1 cellular context compared by ENCODE assay signal in the genomic region with DNA sequence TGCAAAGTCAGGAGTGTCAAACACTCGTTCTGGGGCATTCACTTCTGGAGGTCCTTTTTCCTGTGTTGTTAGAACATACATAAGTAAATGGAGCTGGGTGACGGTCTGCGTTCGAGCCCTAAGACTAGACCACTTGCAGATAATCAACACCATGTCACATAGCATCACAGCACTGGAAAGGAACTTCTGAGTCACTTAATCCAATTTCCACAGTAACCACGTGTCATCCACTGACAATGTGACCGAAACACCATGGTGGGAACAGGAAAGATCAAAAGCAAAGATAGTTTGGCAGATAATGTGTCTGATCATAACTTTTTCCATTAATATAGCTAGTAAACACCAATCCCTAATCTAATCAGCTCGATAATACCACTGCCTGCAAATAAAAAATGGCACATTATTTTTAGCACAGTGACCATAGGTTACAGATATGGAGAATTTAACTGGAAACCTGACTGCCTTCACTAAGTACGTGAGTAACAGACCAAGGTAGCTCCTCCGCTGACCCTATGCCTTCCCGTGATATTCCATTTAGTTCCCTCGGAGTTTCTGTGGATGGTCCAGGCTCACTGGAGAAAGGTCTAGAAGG.
TF ChIP-seq lines count a peak whose summit lies in the region.

No MANE protein-coding gene starts in this region.

TF ChIP-seq in K562, 482 proteins besides CTCF, POLR2A, EP300 and RAD21 (continued from another document and continues in another):
- TF ChIP-seq, protein P1, sequence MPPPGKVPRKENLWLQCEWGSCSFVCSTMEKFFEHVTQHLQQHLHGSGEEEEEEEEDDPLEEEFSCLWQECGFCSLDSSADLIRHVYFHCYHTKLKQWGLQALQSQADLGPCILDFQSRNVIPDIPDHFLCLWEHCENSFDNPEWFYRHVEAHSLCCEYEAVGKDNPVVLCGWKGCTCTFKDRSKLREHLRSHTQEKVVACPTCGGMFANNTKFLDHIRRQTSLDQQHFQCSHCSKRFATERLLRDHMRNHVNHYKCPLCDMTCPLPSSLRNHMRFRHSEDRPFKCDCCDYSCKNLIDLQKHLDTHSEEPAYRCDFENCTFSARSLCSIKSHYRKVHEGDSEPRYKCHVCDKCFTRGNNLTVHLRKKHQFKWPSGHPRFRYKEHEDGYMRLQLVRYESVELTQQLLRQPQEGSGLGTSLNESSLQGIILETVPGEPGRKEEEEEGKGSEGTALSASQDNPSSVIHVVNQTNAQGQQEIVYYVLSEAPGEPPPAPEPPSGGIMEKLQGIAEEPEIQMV (tag; conservative IDR thresholded peaks at IDR 0.05; ENCODE audit: low read depth) = no peak
- TF ChIP-seq ZNF431 (CRISPR knock-in tag; IDR thresholded peaks at IDR 0.05) = no peak
- TF ChIP-seq, protein P2, sequence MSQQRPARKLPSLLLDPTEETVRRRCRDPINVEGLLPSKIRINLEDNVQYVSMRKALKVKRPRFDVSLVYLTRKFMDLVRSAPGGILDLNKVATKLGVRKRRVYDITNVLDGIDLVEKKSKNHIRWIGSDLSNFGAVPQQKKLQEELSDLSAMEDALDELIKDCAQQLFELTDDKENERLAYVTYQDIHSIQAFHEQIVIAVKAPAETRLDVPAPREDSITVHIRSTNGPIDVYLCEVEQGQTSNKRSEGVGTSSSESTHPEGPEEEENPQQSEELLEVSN (IDR thresholded peaks at IDR 0.05; ENCODE audit: borderline replicate concordance in 1 of 2, extremely low read depth in 1 of 2, insufficient read depth in 1 of 2, insufficient read length in 1 of 2, low read depth in 1 of 2, low read length in 1 of 2, poor library complexity in 1 of 2, severe bottlenecking in 1 of 2) = no peak
- no peak for TF ChIP-seq DIDO1 (tag; IDR thresholded peaks at IDR 0.05; ENCODE audit: low read depth)
- TF ChIP-seq EWSR1 (IDR thresholded peaks at IDR 0.05; ENCODE audit: borderline replicate concordance, low read depth, partially characterized antibody) = no peak
- no peak for TF ChIP-seq RNF2 (IDR thresholded peaks at IDR 0.05)
- TF ChIP-seq CBFA2T3 (IDR thresholded peaks at IDR 0.05) = 0 out of 2 replicates have a peak, but pooled peaks have one; percentile 9
- TF ChIP-seq ZSCAN29 (IDR thresholded peaks at IDR 0.05) = no peak
- TF ChIP-seq, protein P3, sequence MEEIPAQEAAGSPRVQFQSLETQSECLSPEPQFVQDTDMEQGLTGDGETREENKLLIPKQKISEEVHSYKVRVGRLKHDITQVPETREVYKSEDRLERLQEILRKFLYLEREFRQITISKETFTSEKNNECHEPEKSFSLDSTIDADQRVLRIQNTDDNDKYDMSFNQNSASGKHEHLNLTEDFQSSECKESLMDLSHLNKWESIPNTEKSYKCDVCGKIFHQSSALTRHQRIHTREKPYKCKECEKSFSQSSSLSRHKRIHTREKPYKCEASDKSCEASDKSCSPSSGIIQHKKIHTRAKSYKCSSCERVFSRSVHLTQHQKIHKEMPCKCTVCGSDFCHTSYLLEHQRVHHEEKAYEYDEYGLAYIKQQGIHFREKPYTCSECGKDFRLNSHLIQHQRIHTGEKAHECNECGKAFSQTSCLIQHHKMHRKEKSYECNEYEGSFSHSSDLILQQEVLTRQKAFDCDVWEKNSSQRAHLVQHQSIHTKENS (CRISPR knock-in tag; IDR thresholded peaks at IDR 0.05) = no peak
- TF ChIP-seq KDM1A (IDR thresholded peaks at IDR 0.05) = no peak
- no peak for TF ChIP-seq TEAD1 (CRISPR knock-in tag; IDR thresholded peaks at IDR 0.05)
- no peak for TF ChIP-seq CBX2 (IDR thresholded peaks at IDR 0.05; ENCODE audit: insufficient read depth, low read length, poor library complexity, severe bottlenecking)
- no peak for TF ChIP-seq TOE1 (IDR thresholded peaks at IDR 0.05; ENCODE audit: borderline replicate concordance)
- no peak for TF ChIP-seq TOE1 (CRISPR knock-in tag; IDR thresholded peaks at IDR 0.05; ENCODE audit: borderline replicate concordance, low read depth)
- no peak for TF ChIP-seq RB1 (IDR thresholded peaks at IDR 0.05; ENCODE audit: low read depth)
- TF ChIP-seq PRMT5 (CRISPR knock-in tag; IDR thresholded peaks at IDR 0.05) = no peak
- no peak for TF ChIP-seq SUPT5H (IDR thresholded peaks at IDR 0.05)
- TF ChIP-seq, protein P4, sequence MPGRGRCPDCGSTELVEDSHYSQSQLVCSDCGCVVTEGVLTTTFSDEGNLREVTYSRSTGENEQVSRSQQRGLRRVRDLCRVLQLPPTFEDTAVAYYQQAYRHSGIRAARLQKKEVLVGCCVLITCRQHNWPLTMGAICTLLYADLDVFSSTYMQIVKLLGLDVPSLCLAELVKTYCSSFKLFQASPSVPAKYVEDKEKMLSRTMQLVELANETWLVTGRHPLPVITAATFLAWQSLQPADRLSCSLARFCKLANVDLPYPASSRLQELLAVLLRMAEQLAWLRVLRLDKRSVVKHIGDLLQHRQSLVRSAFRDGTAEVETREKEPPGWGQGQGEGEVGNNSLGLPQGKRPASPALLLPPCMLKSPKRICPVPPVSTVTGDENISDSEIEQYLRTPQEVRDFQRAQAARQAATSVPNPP (IDR thresholded peaks at IDR 0.05; ENCODE audit: borderline replicate concordance, insufficient read depth, insufficient read length) = no peak
- no peak for TF ChIP-seq ZNF253 (CRISPR knock-in tag; conservative IDR thresholded peaks at IDR 0.05)
- no peak for TF ChIP-seq NR1H2 (CRISPR knock-in tag; IDR thresholded peaks at IDR 0.05)
- TF ChIP-seq SMAD1 (IDR thresholded peaks at IDR 0.05; ENCODE audit: low read depth, low read length, partially characterized antibody) = no peak
- TF ChIP-seq, protein P5, sequence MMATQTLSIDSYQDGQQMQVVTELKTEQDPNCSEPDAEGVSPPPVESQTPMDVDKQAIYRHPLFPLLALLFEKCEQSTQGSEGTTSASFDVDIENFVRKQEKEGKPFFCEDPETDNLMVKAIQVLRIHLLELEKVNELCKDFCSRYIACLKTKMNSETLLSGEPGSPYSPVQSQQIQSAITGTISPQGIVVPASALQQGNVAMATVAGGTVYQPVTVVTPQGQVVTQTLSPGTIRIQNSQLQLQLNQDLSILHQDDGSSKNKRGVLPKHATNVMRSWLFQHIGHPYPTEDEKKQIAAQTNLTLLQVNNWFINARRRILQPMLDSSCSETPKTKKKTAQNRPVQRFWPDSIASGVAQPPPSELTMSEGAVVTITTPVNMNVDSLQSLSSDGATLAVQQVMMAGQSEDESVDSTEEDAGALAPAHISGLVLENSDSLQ (IDR thresholded peaks at IDR 0.05) = no peak; the same call in 1 of the 2 replicates
- TF ChIP-seq, protein P6, sequence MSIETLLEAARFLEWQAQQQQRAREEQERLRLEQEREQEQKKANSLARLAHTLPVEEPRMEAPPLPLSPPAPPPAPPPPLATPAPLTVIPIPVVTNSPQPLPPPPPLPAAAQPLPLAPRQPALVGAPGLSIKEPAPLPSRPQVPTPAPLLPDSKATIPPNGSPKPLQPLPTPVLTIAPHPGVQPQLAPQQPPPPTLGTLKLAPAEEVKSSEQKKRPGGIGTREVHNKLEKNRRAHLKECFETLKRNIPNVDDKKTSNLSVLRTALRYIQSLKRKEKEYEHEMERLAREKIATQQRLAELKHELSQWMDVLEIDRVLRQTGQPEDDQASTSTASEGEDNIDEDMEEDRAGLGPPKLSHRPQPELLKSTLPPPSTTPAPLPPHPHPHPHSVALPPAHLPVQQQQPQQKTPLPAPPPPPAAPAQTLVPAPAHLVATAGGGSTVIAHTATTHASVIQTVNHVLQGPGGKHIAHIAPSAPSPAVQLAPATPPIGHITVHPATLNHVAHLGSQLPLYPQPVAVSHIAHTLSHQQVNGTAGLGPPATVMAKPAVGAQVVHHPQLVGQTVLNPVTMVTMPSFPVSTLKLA (conservative IDR thresholded peaks at IDR 0.05) = peak in 1 of 2 experiments; percentile 57; a peak in 2 of 4 replicates
- no peak for TF ChIP-seq BRF1 (IDR thresholded peaks at IDR 0.05; ENCODE audit: borderline replicate concordance, extremely low read depth, insufficient read length)
- no peak for TF ChIP-seq SRSF3 (IDR thresholded peaks at IDR 0.05; ENCODE audit: insufficient read depth, low read length)
- TF ChIP-seq, protein P7, sequence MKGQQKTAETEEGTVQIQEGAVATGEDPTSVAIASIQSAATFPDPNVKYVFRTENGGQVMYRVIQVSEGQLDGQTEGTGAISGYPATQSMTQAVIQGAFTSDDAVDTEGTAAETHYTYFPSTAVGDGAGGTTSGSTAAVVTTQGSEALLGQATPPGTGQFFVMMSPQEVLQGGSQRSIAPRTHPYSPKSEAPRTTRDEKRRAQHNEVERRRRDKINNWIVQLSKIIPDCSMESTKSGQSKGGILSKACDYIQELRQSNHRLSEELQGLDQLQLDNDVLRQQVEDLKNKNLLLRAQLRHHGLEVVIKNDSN (CRISPR knock-in tag; IDR thresholded peaks at IDR 0.05) = peak; percentile 67
- TF ChIP-seq NCOA1 (IDR thresholded peaks at IDR 0.05; ENCODE audit: low read depth) = no peak
- TF ChIP-seq RCOR1 (IDR thresholded peaks at IDR 0.05; ENCODE audit: borderline replicate concordance in 1 of 2, low read depth in 2 of 2, low read length in 2 of 2) = no peak
- TF ChIP-seq FOXJ2 (tag; IDR thresholded peaks at IDR 0.05) = peak; percentile 86
- TF ChIP-seq, protein P8, sequence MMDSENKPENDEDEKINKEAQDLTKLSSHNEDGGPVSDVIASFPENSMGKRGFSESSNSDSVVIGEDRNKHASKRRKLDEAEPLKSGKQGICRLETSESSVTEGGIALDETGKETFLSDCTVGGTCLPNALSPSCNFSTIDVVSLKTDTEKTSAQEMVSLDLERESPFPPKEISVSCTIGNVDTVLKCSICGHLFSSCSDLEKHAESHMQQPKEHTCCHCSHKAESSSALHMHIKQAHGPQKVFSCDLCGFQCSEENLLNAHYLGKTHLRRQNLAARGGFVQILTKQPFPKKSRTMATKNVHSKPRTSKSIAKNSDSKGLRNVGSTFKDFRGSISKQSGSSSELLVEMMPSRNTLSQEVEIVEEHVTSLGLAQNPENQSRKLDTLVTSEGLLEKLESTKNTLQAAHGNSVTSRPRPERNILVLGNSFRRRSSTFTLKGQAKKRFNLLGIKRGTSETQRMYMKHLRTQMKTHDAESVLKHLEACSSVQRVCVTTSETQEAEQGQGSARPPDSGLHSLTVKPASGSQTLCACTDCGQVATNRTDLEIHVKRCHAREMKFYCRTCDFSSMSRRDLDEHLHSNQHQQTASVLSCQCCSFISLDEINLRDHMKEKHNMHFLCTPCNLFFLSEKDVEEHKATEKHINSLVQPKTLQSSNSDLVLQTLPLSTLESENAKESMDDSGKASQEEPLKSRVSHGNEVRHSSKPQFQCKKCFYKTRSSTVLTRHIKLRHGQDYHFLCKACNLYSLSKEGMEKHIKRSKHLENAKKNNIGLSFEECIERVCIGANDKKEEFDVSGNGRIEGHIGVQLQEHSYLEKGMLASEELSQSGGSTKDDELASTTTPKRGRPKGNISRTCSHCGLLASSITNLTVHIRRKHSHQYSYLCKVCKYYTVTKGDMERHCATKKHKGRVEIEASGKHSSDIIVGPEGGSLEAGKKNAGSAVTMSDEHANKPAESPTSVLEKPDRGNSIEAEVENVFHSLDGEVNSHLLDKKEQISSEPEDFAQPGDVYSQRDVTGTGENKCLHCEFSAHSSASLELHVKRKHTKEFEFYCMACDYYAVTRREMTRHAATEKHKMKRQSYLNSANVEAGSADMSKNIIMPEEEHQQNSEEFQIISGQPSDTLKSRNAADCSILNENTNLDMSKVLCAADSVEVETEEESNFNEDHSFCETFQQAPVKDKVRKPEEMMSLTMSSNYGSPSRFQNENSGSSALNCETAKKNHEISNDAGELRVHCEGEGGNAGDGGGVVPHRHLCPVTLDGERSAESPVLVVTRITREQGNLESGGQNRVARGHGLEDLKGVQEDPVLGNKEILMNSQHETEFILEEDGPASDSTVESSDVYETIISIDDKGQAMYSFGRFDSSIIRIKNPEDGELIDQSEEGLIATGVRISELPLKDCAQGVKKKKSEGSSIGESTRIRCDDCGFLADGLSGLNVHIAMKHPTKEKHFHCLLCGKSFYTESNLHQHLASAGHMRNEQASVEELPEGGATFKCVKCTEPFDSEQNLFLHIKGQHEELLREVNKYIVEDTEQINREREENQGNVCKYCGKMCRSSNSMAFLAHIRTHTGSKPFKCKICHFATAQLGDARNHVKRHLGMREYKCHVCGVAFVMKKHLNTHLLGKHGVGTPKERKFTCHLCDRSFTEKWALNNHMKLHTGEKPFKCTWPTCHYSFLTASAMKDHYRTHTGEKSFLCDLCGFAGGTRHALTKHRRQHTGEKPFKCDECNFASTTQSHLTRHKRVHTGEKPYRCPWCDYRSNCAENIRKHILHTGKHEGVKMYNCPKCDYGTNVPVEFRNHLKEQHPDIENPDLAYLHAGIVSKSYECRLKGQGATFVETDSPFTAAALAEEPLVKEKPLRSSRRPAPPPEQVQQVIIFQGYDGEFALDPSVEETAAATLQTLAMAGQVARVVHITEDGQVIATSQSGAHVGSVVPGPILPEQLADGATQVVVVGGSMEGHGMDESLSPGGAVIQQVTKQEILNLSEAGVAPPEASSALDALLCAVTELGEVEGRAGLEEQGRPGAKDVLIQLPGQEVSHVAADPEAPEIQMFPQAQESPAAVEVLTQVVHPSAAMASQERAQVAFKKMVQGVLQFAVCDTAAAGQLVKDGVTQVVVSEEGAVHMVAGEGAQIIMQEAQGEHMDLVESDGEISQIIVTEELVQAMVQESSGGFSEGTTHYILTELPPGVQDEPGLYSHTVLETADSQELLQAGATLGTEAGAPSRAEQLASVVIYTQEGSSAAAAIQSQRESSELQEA (IDR thresholded peaks at IDR 0.05; ENCODE audit: low read depth) = no peak
- no peak for TF ChIP-seq CBX1 (IDR thresholded peaks at IDR 0.05; ENCODE audit: low read depth)
- no peak for TF ChIP-seq ARNT (IDR thresholded peaks at IDR 0.05)
- no peak for TF ChIP-seq HEY1 (CRISPR knock-in tag; IDR thresholded peaks at IDR 0.05; ENCODE audit: borderline replicate concordance)
- TF ChIP-seq BACH1 (tag; IDR thresholded peaks at IDR 0.05) = no peak
- TF ChIP-seq, protein P9, sequence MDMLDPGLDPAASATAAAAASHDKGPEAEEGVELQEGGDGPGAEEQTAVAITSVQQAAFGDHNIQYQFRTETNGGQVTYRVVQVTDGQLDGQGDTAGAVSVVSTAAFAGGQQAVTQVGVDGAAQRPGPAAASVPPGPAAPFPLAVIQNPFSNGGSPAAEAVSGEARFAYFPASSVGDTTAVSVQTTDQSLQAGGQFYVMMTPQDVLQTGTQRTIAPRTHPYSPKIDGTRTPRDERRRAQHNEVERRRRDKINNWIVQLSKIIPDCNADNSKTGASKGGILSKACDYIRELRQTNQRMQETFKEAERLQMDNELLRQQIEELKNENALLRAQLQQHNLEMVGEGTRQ (CRISPR knock-in tag; IDR thresholded peaks at IDR 0.05) = no peak; the same call in 1 of the 2 replicates
- 0 out of 4 replicates have a peak, but pooled peaks of 1 of the 2 experiments have one; percentile 22 for TF ChIP-seq FOXA3 (CRISPR knock-in tag; conservative IDR thresholded peaks at IDR 0.05 in 1 of 2, IDR thresholded peaks at IDR 0.05 in 1 of 2)
- peak; percentile 34 for TF ChIP-seq MEIS2 (IDR thresholded peaks at IDR 0.05; ENCODE audit: partially characterized antibody)
- no peak for TF ChIP-seq POLR2AphosphoS5 (IDR thresholded peaks at IDR 0.05; ENCODE audit: control insufficient read depth, insufficient read depth, low read depth, low read length)
- peak; percentile 23 for TF ChIP-seq FOS (IDR thresholded peaks at IDR 0.05; ENCODE audit: extremely low read depth, insufficient read length)
- TF ChIP-seq MYC (IDR thresholded peaks at IDR 0.05; ENCODE audit: low read depth, low read length) = peak; percentile 51; the same call in 1 of the 2 replicates
- TF ChIP-seq MYC (CRISPR knock-in tag; IDR thresholded peaks at IDR 0.05; ENCODE audit: borderline replicate concordance, low read depth) = no peak
- TF ChIP-seq TSC22D4 (tag; IDR thresholded peaks at IDR 0.05) = no peak
